ENCODE assay signal across 1 cellular context in genomic region chr20:33252460-33252859, GRCh38.
TF ChIP-seq lines count a peak whose summit lies in the region.

No MANE protein-coding gene starts in this region.

TF ChIP-seq in K562, 482 proteins besides CTCF, POLR2A, EP300 and RAD21:
- TF ChIP-seq HOMEZ (CRISPR knock-in tag; IDR thresholded peaks at IDR 0.05) (no peak), USF1 (CRISPR knock-in tag; IDR thresholded peaks at IDR 0.05) (no peak), ZNF175 (CRISPR knock-in tag; IDR thresholded peaks at IDR 0.05; ENCODE audit: low read depth) (peak; percentile 100), ELF1 (tag; IDR thresholded peaks at IDR 0.05) (0 out of 2 replicates have a peak, but pooled peaks have one; percentile 21)
TF ChIP-seq in K562: peak in this region for 2.
